In genomic region chr9:133643362-133643755, GRCh38 we compare ENCODE assay signal across 23 cellular contexts. TPM values are rescaled to one million over a fixed set of nuclear protein-coding genes. Genes with fewer than 3 reads are reported as not detected.
A peak's percentile ranks its signal among the peaks of the same experiment; 100 is the strongest.
DNase-seq lines count a peak whose midpoint lies in the region; ATAC-seq and TF ChIP-seq lines count a peak whose summit lies in the region.
"Had no signal": no experiment of that assay in that cellular context is flagged by ENCODE, and none has a peak within 500 bp of the region (broad histone marks: within the 10 kb centered on the region; RNA-seq: fewer than 3 reads in every experiment).

No MANE protein-coding gene starts in this region.

- H4K20me1 ChIP-seq in IMR-90 (ENCODE audit: insufficient read depth, low read length), result no peaks in the 10 kb centered on the region
- H4K20me1 ChIP-seq in osteoblast (ENCODE audit: insufficient read depth, low read length), result no peaks in the 10 kb centered on the region
- H4K20me1 ChIP-seq in OCI-LY7 (ENCODE audit: insufficient read depth, low read length), result no peaks in the 10 kb centered on the region
- H4K20me1 ChIP-seq: BLaER1 had no signal

- no TSS peak for BruUV-seq in IMR-90 (replicated peaks; lab: Mats Ljungman, UMichigan)
- no TSS peak for BruUV-seq in OCI-LY7 (replicated peaks; lab: Mats Ljungman, UMichigan)

- H3K9me1 ChIP-seq in IMR-90 (ENCODE audit: insufficient read depth, low read length), result no peaks in the 10 kb centered on the region

- TF ChIP-seq POLR2A in IMR-90 (IDR thresholded peaks at IDR 0.05; ENCODE audit: low read depth, low read length), result no peak

- no peaks in the 10 kb centered on the region for H3K4me1 ChIP-seq in right atrium auricular region
- no peaks in the 10 kb centered on the region for H3K4me1 ChIP-seq in IMR-90 (ENCODE audit: control insufficient read depth, insufficient read depth, low read length)
- no peaks in the 10 kb centered on the region for H3K4me1 ChIP-seq in osteoblast (ENCODE audit: insufficient read depth, low read length)
- no peaks in the 10 kb centered on the region for H3K4me1 ChIP-seq in OCI-LY7 (ENCODE audit: insufficient read depth, low read length, poor library complexity, severe bottlenecking)
- H3K4me1 ChIP-seq: Caco-2 had no signal

- H3K4ac ChIP-seq in IMR-90 (ENCODE audit: low read depth, low read length), result no peak overlapping the region

- H3K14ac ChIP-seq in IMR-90 (replicated peaks; ENCODE audit: low read depth, low read length), result no peak overlapping the region

- H3K79me2 ChIP-seq in osteoblast (ENCODE audit: insufficient read depth, low read length) (no peaks in the 10 kb centered on the region), OCI-LY7 (ENCODE audit: insufficient read depth, low read depth, low read length) (no peaks in the 10 kb centered on the region)

- no peak overlapping the region for H4K5ac ChIP-seq in IMR-90 (ENCODE audit: low read depth, low read length)

- H3K4me3 Mint-ChIP-seq in glutamatergic neuron (ENCODE audit: unreplicated experiment), result no peak overlapping the region
- H3K4me3 Mint-ChIP-seq: CD4-positive, CD25-positive, alpha-beta regulatory T cell; CD8-positive, alpha-beta T cell had no signal

- no peak overlapping the region for H2BK5ac ChIP-seq in IMR-90 (ENCODE audit: low read depth, low read length, poor library complexity, severe bottlenecking)

- H3K36me3 ChIP-seq in right atrium auricular region (no peaks in the 10 kb centered on the region), IMR-90 (ENCODE audit: control insufficient read depth, insufficient read depth, low read length) (no peaks in the 10 kb centered on the region), osteoblast (ENCODE audit: insufficient read depth, low read length) (no peaks in the 10 kb centered on the region), OCI-LY7 (ENCODE audit: insufficient read depth, low read length) (no peaks in the 10 kb centered on the region)
- H3K36me3 ChIP-seq: BLaER1 had no signal

- H3K23ac ChIP-seq in IMR-90 (ENCODE audit: low read depth, low read length), result no peak overlapping the region

- H2BK20ac ChIP-seq in IMR-90 (ENCODE audit: low read depth, low read length), result no peak overlapping the region

- H3K18ac ChIP-seq in IMR-90 (ENCODE audit: low read depth, low read length), result no peak overlapping the region

- H3K9ac ChIP-seq in IMR-90 (ENCODE audit: low read depth, low read length), result no peak overlapping the region
- H3K9ac ChIP-seq: BLaER1, GM23248 had no signal

- H3K27me3 ChIP-seq in right atrium auricular region (no peaks in the 10 kb centered on the region), IMR-90 (ENCODE audit: control insufficient read depth, insufficient read depth, low read length) (peaks cover 47% of the 10 kb centered on the region), osteoblast (ENCODE audit: insufficient read depth, low read length) (peaks cover 7% of the 10 kb centered on the region)
- H3K27me3 ChIP-seq: BLaER1 had no signal

- no peaks in the 10 kb centered on the region for H3K9me2 ChIP-seq in OCI-LY7 (ENCODE audit: insufficient read depth, low read length)

- in situ Hi-C loops in IMR-90 (cut with MboI; ENCODE audit: low sequenced_read_pairs), result no loop called here

- no peak for ATAC-seq in left cardiac atrium
- no peak for ATAC-seq in IMR-90 (ENCODE audit: low read depth)
- ATAC-seq: CD8-positive, alpha-beta T cell; GM12878 had no signal

- CTCF ChIA-PET in IMR-90 (lab: Yijun Ruan, JAX), result no interaction called here
- CTCF ChIA-PET in OCI-LY7 (lab: Charles Lee; ENCODE audit: unreplicated experiment), result no interaction called here

- H3K27ac Mint-ChIP-seq in glutamatergic neuron (ENCODE audit: unreplicated experiment), result no peak overlapping the region
- H3K27ac Mint-ChIP-seq: CD4-positive, CD25-positive, alpha-beta regulatory T cell; CD8-positive, alpha-beta T cell had no signal

- WGBS in IMR-90 (ENCODE audit: extremely low coverage in 2 of 2, insufficient read length in 1 of 2), 2 experiments, result 85% methylated on average over 5 of the region's 20 CpGs; no CpG with 5 or more reads in 1 of the 2 experiments

- H3K27me3 Mint-ChIP-seq in glutamatergic neuron (ENCODE audit: unreplicated experiment), result peaks cover 10% of the 10 kb centered on the region
- H3K27me3 Mint-ChIP-seq: CD4-positive, CD25-positive, alpha-beta regulatory T cell had no signal

- peaks cover 13% of the 10 kb centered on the region for H3K4me1 Mint-ChIP-seq in glutamatergic neuron (ENCODE audit: low read depth, unreplicated experiment)

- H2BK15ac ChIP-seq in IMR-90 (ENCODE audit: low read depth, low read length), result no peak overlapping the region

- no peak overlapping the region for H3K56ac ChIP-seq in IMR-90 (ENCODE audit: extremely low read depth, insufficient read depth, low read length)

- no peak overlapping the region for H2AK5ac ChIP-seq in IMR-90 (ENCODE audit: low read depth, low read length)

- dilution Hi-C loops in IMR-90 (cut with HindIII; ENCODE audit: low sequenced_read_pairs, unreplicated experiment), result no loop called here

- intact Hi-C loops in left cardiac atrium (cut with DNase I) (no loop called here), IMR-90 (cut with micrococcal nuclease) (no loop called here), OCI-LY7 (cut with micrococcal nuclease; ENCODE audit: unreplicated experiment) (no loop called here)

- no peak overlapping the region for H3K4me2 ChIP-seq in IMR-90 (ENCODE audit: low read depth, low read length)
- H3K4me2 ChIP-seq in osteoblast (ENCODE audit: insufficient read depth, low read length), result no peak overlapping the region
- H3K4me2 ChIP-seq in OCI-LY7 (ENCODE audit: low read length), result no peak overlapping the region
- H3K4me2 ChIP-seq: BLaER1 had no signal

- H3K4me3 ChIP-seq in right atrium auricular region, result no peak overlapping the region
- H3K4me3 ChIP-seq in IMR-90 (ENCODE audit: insufficient read depth, low read depth, low read length), result no peak overlapping the region
- no peak overlapping the region for H3K4me3 ChIP-seq in osteoblast (ENCODE audit: insufficient read depth, low read length)
- H3K4me3 ChIP-seq in OCI-LY7 (ENCODE audit: low read depth, low read length, poor library complexity, severe bottlenecking), result no peak overlapping the region
- H3K4me3 ChIP-seq: BLaER1, GM12878, GM23248 had no signal

- H3K9me3 Mint-ChIP-seq in glutamatergic neuron (ENCODE audit: unreplicated experiment), result peaks cover 9% of the 10 kb centered on the region
- H3K9me3 Mint-ChIP-seq: CD8-positive, alpha-beta T cell had no signal

- no peaks in the 10 kb centered on the region for H3K79me1 ChIP-seq in IMR-90 (ENCODE audit: low read depth in 1 of 2, low read length in 2 of 2)

- H2AFZ ChIP-seq in IMR-90 (replicated peaks; ENCODE audit: low read length, poor library complexity) (no peak overlapping the region), osteoblast (ENCODE audit: low read length) (no peak overlapping the region), OCI-LY7 (ENCODE audit: low read length) (no peak overlapping the region)
- H2AFZ ChIP-seq: GM23248 had no signal

- no peaks in the 10 kb centered on the region for H3K36me3 Mint-ChIP-seq in glutamatergic neuron (ENCODE audit: unreplicated experiment)
- H3K36me3 Mint-ChIP-seq: CD4-positive, CD25-positive, alpha-beta regulatory T cell; CD8-positive, alpha-beta T cell had no signal

- no peak overlapping the region for H4K91ac ChIP-seq in IMR-90 (ENCODE audit: insufficient read depth, low read depth, low read length)

- TF ChIP-seq CTCF in right atrium auricular region (IDR thresholded peaks at IDR 0.05), result no peak
- TF ChIP-seq CTCF in IMR-90 (conservative IDR thresholded peaks at IDR 0.05; ENCODE audit: low read depth, low read length), result no peak
- TF ChIP-seq CTCF in glutamatergic neuron (IDR thresholded peaks at IDR 0.05; ENCODE audit: partially characterized antibody, unreplicated experiment), result no peak
- no peak for TF ChIP-seq CTCF in osteoblast (IDR thresholded peaks at IDR 0.05; ENCODE audit: extremely low read depth, low read depth, low read length)
- no peak for TF ChIP-seq CTCF in OCI-LY7 (conservative IDR thresholded peaks at IDR 0.05; ENCODE audit: low read length)

- H2AK9ac ChIP-seq in IMR-90 (replicated peaks; ENCODE audit: low read depth, low read length, poor library complexity), result peak overlapping the region; percentile 37

- H2BK120ac ChIP-seq in IMR-90 (ENCODE audit: low read depth, low read length), result no peak overlapping the region

- TF ChIP-seq RAD21 in IMR-90 (IDR thresholded peaks at IDR 0.05; ENCODE audit: low read length), result no peak

- DNase-seq in left cardiac atrium (peak; percentile 7), right atrium auricular region (ENCODE audit: low spot score) (no peak), IMR-90 (no peak), glutamatergic neuron (peak; percentile 4), osteoblast (ENCODE audit: insufficient read length, low spot score, missing footprints) (peak; percentile 61), HuH-7 (ENCODE audit: low spot score) (no peak), OCI-LY7 (ENCODE audit: low spot score) (no peak)
- DNase-seq: Caco-2; CD4-positive, CD25-positive, alpha-beta regulatory T cell; CD8-positive, alpha-beta T cell; DMS 273 treated with DMSO at 0.1 percent for 48 hours; DMS79; EL; GDM1; GM23248; H7; HCEC 1CT had no signal

- H3K9me3 ChIP-seq in right atrium auricular region (no peaks in the 10 kb centered on the region), IMR-90 (ENCODE audit: control insufficient read depth, insufficient read depth, low read length) (no peaks in the 10 kb centered on the region), osteoblast (ENCODE audit: low read depth, low read length) (no peaks in the 10 kb centered on the region), OCI-LY7 (ENCODE audit: low read length) (no peaks in the 10 kb centered on the region)
- H3K9me3 ChIP-seq: BLaER1, Caco-2 had no signal

- H3K27ac ChIP-seq in right atrium auricular region, result no peak overlapping the region
- H3K27ac ChIP-seq in IMR-90 (ENCODE audit: insufficient read depth, low read length), result no peak overlapping the region
- H3K27ac ChIP-seq in osteoblast (ENCODE audit: low read depth, low read length), result no peak overlapping the region
- no peak overlapping the region for H3K27ac ChIP-seq in OCI-LY7 (ENCODE audit: low read depth, low read length, poor library complexity, severe bottlenecking)
- H3K27ac ChIP-seq: BLaER1, C4-2B, GM23248 had no signal

- H4K8ac ChIP-seq in IMR-90 (ENCODE audit: low read depth in 2 of 2, low read length in 2 of 2), result no peak overlapping the region

- POLR2A ChIA-PET in IMR-90 (lab: Charles Lee; ENCODE audit: unreplicated experiment) (no interaction called here), OCI-LY7 (lab: Charles Lee) (no interaction called here)

RNA-seq across cellular contexts. Expression of gene DBH, which starts 7.2 kb away (rescaled TPM):
- total RNA-seq in left cardiac atrium (not detected), right atrium auricular region (not detected), IMR-90 (2012; rRNA removed) (not detected in 2 replicates), glutamatergic neuron (ENCODE audit: unreplicated experiment) (1.8 TPM), osteoblast (not detected in 2 replicates), OCI-LY7 (2022) (not detected in 2 replicates)
- not detected in 2 replicates for polyA plus RNA-seq in IMR-90 (2012; rRNA removed)
- polyA plus RNA-seq in IMR-90 (2012; cell fraction: cytosol; rRNA removed), result not detected in 2 replicates
- not detected in 2 replicates for polyA plus RNA-seq in IMR-90 (2012; cell fraction: nucleus; rRNA removed; ENCODE audit: low replicate concordance)
- not detected in 2 replicates for total RNA-seq in OCI-LY7 (2014; rRNA removed; shearing (Covaris generic))
- total RNA-seq: A172, A673, Caco-2, GM12878, GM23248, H1 had no signal
- polyA plus RNA-seq: CD4-positive, CD25-positive, alpha-beta regulatory T cell; GM12878; GM23248 had no signal

RNA-seq across cellular contexts. Expression of gene FAM163B, which starts 34.2 kb away (rescaled TPM):
- total RNA-seq in left cardiac atrium (under 1 TPM in 1 of 2 donors, not detected in 1; 0.37 TPM), right atrium auricular region (1 to 10 TPM in 1 of 2 donors, not detected in 1; 1.7 TPM), IMR-90 (2012; rRNA removed) (not detected in 2 replicates), glutamatergic neuron (ENCODE audit: unreplicated experiment) (0.51 TPM), osteoblast (not detected in 2 replicates), OCI-LY7 (2022) (2.6 and 3.6 TPM in 2 replicates)
- not detected in 2 replicates for polyA plus RNA-seq in IMR-90 (2012; rRNA removed)
- polyA plus RNA-seq in IMR-90 (2012; cell fraction: cytosol; rRNA removed), result not detected in 2 replicates
- polyA plus RNA-seq in IMR-90 (2012; cell fraction: nucleus; rRNA removed; ENCODE audit: low replicate concordance), result not detected in 2 replicates
- 7.8 and 8.9 TPM in 2 replicates for total RNA-seq in OCI-LY7 (2014; rRNA removed; shearing (Covaris generic))
- total RNA-seq: A172; A673; Caco-2; CD4-positive, CD25-positive, alpha-beta regulatory T cell; CD8-positive, alpha-beta T cell; GM12878; GM23248 had no signal
- polyA plus RNA-seq: CD4-positive, CD25-positive, alpha-beta regulatory T cell; GM12878; GM23248 had no signal

Comparison
In these comparisons a context has a peak if more than half of its experiments do, and no peak if none do; other contexts are left out.
1. DNase-seq: peak in left cardiac atrium (single experiment), glutamatergic neuron (single experiment) and osteoblast (single experiment); none in right atrium auricular region (single experiment), IMR-90 (single experiment), HuH-7 (single experiment) and OCI-LY7 (single experiment).